Comparison of ENCODE assay signal across 11 cellular contexts in genomic region chr5:1724822-1725602, GRCh38.
DNase-seq lines count a peak whose midpoint lies in the region; ATAC-seq, FAIRE-seq and TF ChIP-seq lines count a peak whose summit lies in the region.
"Had no signal": no experiment of that assay in that cellular context is flagged by ENCODE, and none has a peak within 500 bp of the region (broad histone marks: within the 10 kb centered on the region; RNA-seq: fewer than 3 reads in every experiment).

No MANE protein-coding gene starts in this region.

- H3K4me3 ChIP-seq in breast epithelium (peak overlapping the region in 2 of 3 donors; percentile 11 to 25), adrenal gland (peak overlapping the region in 1 of 4 donors; percentile 15), kidney (ENCODE audit: low read length in 2 of 2) (no peak overlapping the region), tibial artery (no peak overlapping the region)
- H3K4me3 ChIP-seq: BLaER1 treated with 17β-estradiol and CSF1 and Interleukin-3, amounts not matched to agents 10 nM and 100 nM; dorsolateral prefrontal cortex had no signal

- no peak overlapping the region for H3K27ac ChIP-seq in breast epithelium
- H3K27ac ChIP-seq in adrenal gland: no peak overlapping the region
- H3K27ac ChIP-seq in kidney (ENCODE audit: low read depth in 2 of 2, low read length in 2 of 2): no peak overlapping the region
- no peak overlapping the region for H3K27ac ChIP-seq in tibial artery
- H3K27ac ChIP-seq: BLaER1 treated with 17β-estradiol and CSF1 and Interleukin-3, amounts not matched to agents 10 nM and 100 nM; dorsolateral prefrontal cortex had no signal

- no peaks in the 10 kb centered on the region for H3K4me1 ChIP-seq in breast epithelium
- H3K4me1 ChIP-seq in adrenal gland (replicated peaks in 1 of 2): no peaks in the 10 kb centered on the region
- H3K4me1 ChIP-seq in kidney (ENCODE audit: control insufficient read depth in 1 of 2, insufficient read depth in 1 of 2, low read depth in 1 of 2, low read length in 2 of 2): no peaks in the 10 kb centered on the region
- no peaks in the 10 kb centered on the region for H3K4me1 ChIP-seq in tibial artery

- WGBS in adrenal gland, 4 donors: 19 to 57% (median 34%) methylated on average over 7 to 41 of the region's 41 CpGs

- peaks cover 20% of the 10 kb centered on the region for H3K27me3 Mint-ChIP-seq in MCF 10A (ENCODE audit: insufficient read depth, unreplicated experiment)

- intact Hi-C loops in breast epithelium (cut with DNase I; ENCODE audit: low total_unique reads): no loop called here
- intact Hi-C loops in MCF 10A (cut with micrococcal nuclease): no loop called here
- intact Hi-C loops in adrenal gland (cut with DNase I): no loop called here
- intact Hi-C loops in kidney (cut with DNase I): no loop called here
- intact Hi-C loops in tibial artery (cut with DNase I; ENCODE audit: low total_unique reads): no loop called here

- no peaks in the 10 kb centered on the region for H3K4me1 Mint-ChIP-seq in MCF 10A (ENCODE audit: insufficient read depth, unreplicated experiment)

- no peak for FAIRE-seq in kidney (lab: Jason Lieb, UNC)

- no peaks in the 10 kb centered on the region for H3K36me3 ChIP-seq in breast epithelium
- H3K36me3 ChIP-seq in adrenal gland (replicated peaks in 1 of 2): no peaks in the 10 kb centered on the region
- H3K36me3 ChIP-seq in kidney (ENCODE audit: control insufficient read depth in 1 of 2, insufficient read depth in 2 of 2, low read length in 2 of 2): no peaks in the 10 kb centered on the region
- no peaks in the 10 kb centered on the region for H3K36me3 ChIP-seq in tibial artery
- H3K36me3 ChIP-seq: BLaER1 treated with 17β-estradiol and CSF1 and Interleukin-3, amounts not matched to agents 10 nM and 100 nM had no signal

- H3K27ac Mint-ChIP-seq in MCF 10A (ENCODE audit: low read depth, unreplicated experiment): no peak overlapping the region

- no peak for DNase-seq in breast epithelium (ENCODE audit: low spot score in 2 of 2)
- no peak for DNase-seq in MCF 10A (ENCODE audit: unreplicated experiment)
- DNase-seq in adrenal gland: peak in 5 of 7 donors; percentile 28 to 66 (median 51)
- peak; percentile 64 for DNase-seq in kidney
- DNase-seq in tibial artery: peak; percentile 16 to 50
- no peak for DNase-seq in kidney tubule cell (ENCODE audit: low spot score)
- DNase-seq: NCI-H2107 had no signal

- no peak for ATAC-seq in HG02981 (IDR thresholded peaks at IDR 0.05; ENCODE audit: unreplicated experiment)
- ATAC-seq in GM21381 (IDR thresholded peaks at IDR 0.05; ENCODE audit: unreplicated experiment): no peak

- H3K9ac ChIP-seq in kidney (ENCODE audit: low read length in 2 of 2): no peak overlapping the region
- H3K9ac ChIP-seq: BLaER1 treated with 17β-estradiol and CSF1 and Interleukin-3, amounts not matched to agents 10 nM and 100 nM had no signal

- BruUV-seq in MCF 10A (replicated peaks; lab: Mats Ljungman, UMichigan): no TSS peak

- peaks cover 0 to 12% of the 10 kb centered on the region in 2 donors for H3K27me3 ChIP-seq in breast epithelium
- no peaks in the 10 kb centered on the region for H3K27me3 ChIP-seq in adrenal gland
- peaks cover 0 to 4% of the 10 kb centered on the region in 2 donors for H3K27me3 ChIP-seq in tibial artery
- H3K27me3 ChIP-seq: BLaER1 treated with 17β-estradiol and CSF1 and Interleukin-3, amounts not matched to agents 10 nM and 100 nM had no signal

- CTCF ChIA-PET in MCF 10A (lab: Yijun Ruan, JAX): no interaction called here

- POLR2A ChIA-PET in MCF 10A (lab: Yijun Ruan, JAX): no interaction called here

- H3K9me3 ChIP-seq in breast epithelium (peaks cover 0 to 8% of the 10 kb centered on the region in 2 donors), adrenal gland (replicated peaks in 1 of 3) (no peaks in the 10 kb centered on the region), kidney (ENCODE audit: control insufficient read depth in 1 of 2, low read length in 2 of 2) (no peaks in the 10 kb centered on the region), tibial artery (peaks cover 0 to 5% (median 0%) of the 10 kb centered on the region in 3 donors)

- H3K4me3 Mint-ChIP-seq in MCF 10A (ENCODE audit: unreplicated experiment): no peak overlapping the region

- H3K9me3 Mint-ChIP-seq in MCF 10A (ENCODE audit: unreplicated experiment): peaks cover 6% of the 10 kb centered on the region

- no peaks in the 10 kb centered on the region for H3K36me3 Mint-ChIP-seq in MCF 10A (ENCODE audit: insufficient read depth, unreplicated experiment)

- no peak for TF ChIP-seq CTCF in breast epithelium (IDR thresholded peaks at IDR 0.05)
- TF ChIP-seq CTCF in MCF 10A (IDR thresholded peaks at IDR 0.05; ENCODE audit: unreplicated experiment): no peak
- no peak for TF ChIP-seq CTCF in adrenal gland (IDR thresholded peaks at IDR 0.05)
- TF ChIP-seq CTCF in kidney (IDR thresholded peaks at IDR 0.05; ENCODE audit: borderline replicate concordance, extremely low read depth, insufficient read depth): no peak
- no peak for TF ChIP-seq CTCF in tibial artery (IDR thresholded peaks at IDR 0.05)

- TF ChIP-seq POLR2A in breast epithelium (IDR thresholded peaks at IDR 0.05): no peak
- no peak for TF ChIP-seq POLR2A in adrenal gland (IDR thresholded peaks at IDR 0.05)

Comparison
In these comparisons a context has a peak if more than half of its experiments do, and no peak if none do; other contexts are left out.
1. DNase-seq: peak in adrenal gland (5 of 7), kidney (single experiment) and tibial artery (2 of 2); none in breast epithelium (0 of 2), MCF 10A (single experiment) and kidney tubule cell (single experiment).
2. H3K4me3 ChIP-seq: peak in breast epithelium (2 of 3); none in kidney (0 of 2) and tibial artery (0 of 2).